Comparison of ENCODE assay signal across 28 cellular contexts in genomic region chr5:79481574-79481973, GRCh38.
"Had no signal": no experiment of that assay in that cellular context is flagged by ENCODE, and none has a peak within 500 bp of the region (broad histone marks: within the 10 kb centered on the region; RNA-seq: fewer than 3 reads in every experiment).

No MANE protein-coding gene starts in this region.

- H3K27me3 ChIP-seq: adrenal gland, ascending aorta, brain microvascular endothelial cell, esophagus muscularis mucosa, pancreas, right lobe of liver had no signal

- DNase-seq: activated CD8-positive, alpha-beta memory T cell treated with anti-CD3 and anti-CD28 coated beads for 24 hours; activated CD8-positive, alpha-beta memory T cell treated with anti-CD3 and anti-CD28 coated beads, Interleukin-2, amount 50 U/mL, for 4 hours; activated T-cell treated with anti-CD3 and anti-CD28 coated beads, Interleukin-2, amount 50 U/mL, for 24 hours; adrenal gland; brain microvascular endothelial cell; effector memory CD4-positive, alpha-beta T cell; islet precursor cell; left colon; natural killer cell; pancreas; right lobe of liver; stimulated activated CD4-positive, alpha-beta T cell treated with anti-CD3 and anti-CD28 coated beads, Interleukin-2, amount 100 ng/mL, for 48 hours; stimulated activated CD8-positive, alpha-beta memory T cell treated with anti-CD3 and anti-CD28 coated beads, Interleukin-4, amount 100 ng/mL, for 48 hours; stimulated activated naive CD4-positive, alpha-beta T cell treated with Interleukin-2 at 50 U/mL for 16 hours; T-cell had no signal

- H3K27ac Mint-ChIP-seq: activated naive CD8-positive, alpha-beta T cell; activated T-cell treated with anti-CD3 and anti-CD28 coated beads, Interleukin-2, amount 50 U/mL, for 24 hours; activated T-helper 17 cell treated with anti-CD3 and anti-CD28 coated beads, Interleukin-2, amount 50 U/mL, for 72 hours; natural killer cell; T-cell; type B pancreatic cell had no signal

- H3K4me1 Mint-ChIP-seq: activated T-helper 17 cell treated with anti-CD3 and anti-CD28 coated beads, Interleukin-2, amount 50 U/mL, for 72 hours; central memory CD8-positive, alpha-beta T cell; natural killer cell; T-cell had no signal

- H3K4me1 ChIP-seq: adrenal gland, ascending aorta, pancreas, right lobe of liver had no signal

- H3K36me3 Mint-ChIP-seq: natural killer cell, T-cell had no signal

- H3K27ac ChIP-seq: adrenal gland, ascending aorta, brain microvascular endothelial cell, esophagus muscularis mucosa, pancreas, right lobe of liver, thoracic aorta had no signal

- H3K9me3 Mint-ChIP-seq: activated T-cell treated with anti-CD3 and anti-CD28 coated beads, Interleukin-2, amount 50 U/mL, for 24 hours; activated T-helper 17 cell treated with anti-CD3 and anti-CD28 coated beads, Interleukin-2, amount 50 U/mL, for 72 hours; central memory CD8-positive, alpha-beta T cell; T-cell; type B pancreatic cell had no signal

- H3K9me3 ChIP-seq: adrenal gland, ascending aorta, esophagus muscularis mucosa, pancreas, right lobe of liver, thoracic aorta had no signal

- H3K4me3 Mint-ChIP-seq: activated naive CD8-positive, alpha-beta T cell; activated T-cell treated with anti-CD3 and anti-CD28 coated beads, Interleukin-2, amount 50 U/mL, for 24 hours; activated T-helper 17 cell treated with anti-CD3 and anti-CD28 coated beads, Interleukin-2, amount 50 U/mL, for 72 hours; central memory CD8-positive, alpha-beta T cell; natural killer cell; T-cell; type B pancreatic cell had no signal

- FAIRE-seq: colon, endothelial cell of umbilical vein, frontal cortex, pancreas, TTC549 had no signal

- H3K4me3 ChIP-seq: adrenal gland, ascending aorta, esophagus muscularis mucosa, lung, pancreas, right lobe of liver, smooth muscle cell, thoracic aorta had no signal

- H3K27me3 Mint-ChIP-seq: activated naive CD8-positive, alpha-beta T cell; activated T-cell treated with anti-CD3 and anti-CD28 coated beads, Interleukin-2, amount 50 U/mL, for 24 hours; activated T-helper 17 cell treated with anti-CD3 and anti-CD28 coated beads, Interleukin-2, amount 50 U/mL, for 72 hours; central memory CD8-positive, alpha-beta T cell; T-cell; type B pancreatic cell had no signal

- H3K36me3 ChIP-seq: adrenal gland, ascending aorta, brain microvascular endothelial cell, esophagus muscularis mucosa, pancreas, right lobe of liver, thoracic aorta had no signal

- ATAC-seq: activated T-helper 17 cell treated with anti-CD3 and anti-CD28 coated beads, Interleukin-2, amount 50 U/mL, for 72 hours; left colon; natural killer cell; pancreas; right lobe of liver; T-cell had no signal
